ENCODE assay signal across 21 cellular contexts in the genomic region with DNA sequence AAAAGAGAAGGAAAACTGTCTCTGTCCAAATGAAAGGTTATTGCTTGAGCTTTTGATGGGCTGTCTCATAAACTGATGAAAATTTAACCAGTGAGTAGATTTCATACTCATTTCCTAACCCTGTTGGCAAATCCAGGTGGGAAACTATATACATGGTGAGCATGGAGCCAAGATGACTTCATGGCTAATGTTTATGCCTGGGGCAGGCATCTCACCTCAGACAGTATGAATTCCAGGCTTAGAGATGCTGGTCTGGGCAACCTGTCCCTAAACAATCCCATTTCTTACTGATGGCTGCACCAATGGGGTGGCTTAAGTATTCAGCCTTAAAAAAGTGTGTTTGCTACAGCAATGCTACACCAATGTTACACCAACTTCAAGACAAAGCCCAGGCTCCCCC.
"Had no signal": no experiment of that assay in that cellular context is flagged by ENCODE, and none has a peak within 500 bp of the region (broad histone marks: within the 10 kb centered on the region; RNA-seq: fewer than 3 reads in every experiment).

No MANE protein-coding gene starts in this region.

- H3K27ac Mint-ChIP-seq: activated B cell treated with CpG ODN at 0.5 μM for 24 hours; activated CD4-positive, alpha-beta memory T cell treated with anti-CD3 and anti-CD28 coated beads for 36 hours; activated naive CD4-positive, alpha-beta T cell treated with anti-CD3 and anti-CD28 coated beads, Interleukin-2, amount 10 ng/mL, durations not matched to agents 7 days and 5 days; activated T-cell treated with anti-CD3 and anti-CD28 coated beads, Interleukin-2, amount 50 U/mL, for 72 hours; dendritic cell treated with granulocyte-macrophage colony-stimulating factor and Interleukin-4, amounts not matched to agents 40 ng/mL and 50 ng/mL, for 4 days; stimulated activated naive B cell treated with anti-CD40 and anti-IgM and Interleukin-4, amounts not matched to agents 10 μg/mL and 1 μg/mL and 100 μg/mL, for 72 hours had no signal

- H3K9me3 Mint-ChIP-seq: activated B cell treated with CpG ODN at 0.5 μM for 24 hours; activated CD4-positive, alpha-beta memory T cell treated with anti-CD3 and anti-CD28 coated beads for 36 hours; activated naive CD4-positive, alpha-beta T cell treated with anti-CD3 and anti-CD28 coated beads, Interleukin-2, amount 10 ng/mL, durations not matched to agents 7 days and 5 days; activated T-cell treated with anti-CD3 and anti-CD28 coated beads, Interleukin-2, amount 50 U/mL, for 72 hours; dendritic cell treated with granulocyte-macrophage colony-stimulating factor and Interleukin-4, amounts not matched to agents 40 ng/mL and 50 ng/mL, for 4 days; mesothelial cell of epicardium; natural killer cell; stimulated activated naive B cell treated with anti-CD40 and anti-IgM and Interleukin-4, amounts not matched to agents 10 μg/mL and 1 μg/mL and 100 μg/mL, for 72 hours had no signal

- H3K4me1 ChIP-seq: foreskin keratinocyte, left ventricle myocardium inferior, transverse colon, uterus had no signal

- H3K4me1 Mint-ChIP-seq: activated B cell treated with CpG ODN at 0.5 μM for 24 hours; activated naive CD4-positive, alpha-beta T cell treated with anti-CD3 and anti-CD28 coated beads, Interleukin-2, amount 10 ng/mL, durations not matched to agents 7 days and 5 days; mesothelial cell of epicardium had no signal

- H3K36me3 ChIP-seq: uterus had no signal

- H3K4me3 Mint-ChIP-seq: activated B cell treated with CpG ODN at 0.5 μM for 24 hours; activated CD4-positive, alpha-beta memory T cell treated with anti-CD3 and anti-CD28 coated beads for 36 hours; activated naive CD4-positive, alpha-beta T cell treated with anti-CD3 and anti-CD28 coated beads, Interleukin-2, amount 10 ng/mL, durations not matched to agents 7 days and 5 days; activated T-cell treated with anti-CD3 and anti-CD28 coated beads, Interleukin-2, amount 50 U/mL, for 72 hours; dendritic cell treated with granulocyte-macrophage colony-stimulating factor and Interleukin-4, amounts not matched to agents 40 ng/mL and 50 ng/mL, for 4 days; mesothelial cell of epicardium; natural killer cell; stimulated activated naive B cell treated with anti-CD40 and anti-IgM and Interleukin-4, amounts not matched to agents 10 μg/mL and 1 μg/mL and 100 μg/mL, for 72 hours had no signal

- H3K4me3 ChIP-seq: cardiac muscle cell, left ventricle myocardium inferior, transverse colon, uterus had no signal

- ATAC-seq: activated T-cell treated with anti-CD3 and anti-CD28 coated beads, Interleukin-2, amount 50 U/mL, for 72 hours; foreskin keratinocyte; natural killer cell; stimulated activated naive B cell treated with anti-CD40 and anti-IgM and Interleukin-4, amounts not matched to agents 10 μg/mL and 1 μg/mL and 100 μg/mL, for 72 hours had no signal

- DNase-seq: activated B cell treated with CpG ODN at 0.5 μM for 24 hours; activated CD4-positive, alpha-beta memory T cell treated with anti-CD3 and anti-CD28 coated beads for 36 hours; activated CD4-positive, alpha-beta T cell treated with anti-CD3 and anti-CD28 coated beads for 48 hours; activated effector memory CD4-positive, alpha-beta T cell treated with Interleukin-2 at 50 U/mL for 16 hours; activated naive CD4-positive, alpha-beta T cell treated with anti-CD3 and anti-CD28 coated beads, Interleukin-2, amount 10 ng/mL, durations not matched to agents 7 days and 5 days; activated T-cell treated with anti-CD3 and anti-CD28 coated beads, Interleukin-2, amount 50 U/mL, for 72 hours; amygdala; effector CD4-positive, alpha-beta T cell; kidney glomerular epithelial cell; left ventricle myocardium inferior; natural killer cell; stimulated activated CD4-positive, alpha-beta T cell treated with anti-CD3 and anti-CD28 coated beads, Interleukin-2, amount 100 ng/mL, for 48 hours; stimulated activated CD8-positive, alpha-beta memory T cell treated with anti-CD3 and anti-CD28 coated beads, Interleukin-4, amount 100 ng/mL, for 48 hours; stimulated activated naive B cell treated with anti-CD40 and anti-IgM and Interleukin-4, amounts not matched to agents 10 μg/mL and 1 μg/mL and 100 μg/mL, for 72 hours; transverse colon; uterus had no signal

- H3K27ac ChIP-seq: cardiac muscle cell, foreskin keratinocyte, left ventricle myocardium inferior, transverse colon, uterus had no signal

- FAIRE-seq: endometrium had no signal

- H3K27me3 Mint-ChIP-seq: activated B cell treated with CpG ODN at 0.5 μM for 24 hours; activated CD4-positive, alpha-beta memory T cell treated with anti-CD3 and anti-CD28 coated beads for 36 hours; activated naive CD4-positive, alpha-beta T cell treated with anti-CD3 and anti-CD28 coated beads, Interleukin-2, amount 10 ng/mL, durations not matched to agents 7 days and 5 days; dendritic cell treated with granulocyte-macrophage colony-stimulating factor and Interleukin-4, amounts not matched to agents 40 ng/mL and 50 ng/mL, for 4 days; stimulated activated naive B cell treated with anti-CD40 and anti-IgM and Interleukin-4, amounts not matched to agents 10 μg/mL and 1 μg/mL and 100 μg/mL, for 72 hours had no signal

- H3K27me3 ChIP-seq: cardiac muscle cell, foreskin keratinocyte, transverse colon, uterus had no signal

- H3K9me3 ChIP-seq: left ventricle myocardium inferior, transverse colon, uterus had no signal
